Comparison of ENCODE assay signal across 12 cellular contexts in the genomic region with DNA sequence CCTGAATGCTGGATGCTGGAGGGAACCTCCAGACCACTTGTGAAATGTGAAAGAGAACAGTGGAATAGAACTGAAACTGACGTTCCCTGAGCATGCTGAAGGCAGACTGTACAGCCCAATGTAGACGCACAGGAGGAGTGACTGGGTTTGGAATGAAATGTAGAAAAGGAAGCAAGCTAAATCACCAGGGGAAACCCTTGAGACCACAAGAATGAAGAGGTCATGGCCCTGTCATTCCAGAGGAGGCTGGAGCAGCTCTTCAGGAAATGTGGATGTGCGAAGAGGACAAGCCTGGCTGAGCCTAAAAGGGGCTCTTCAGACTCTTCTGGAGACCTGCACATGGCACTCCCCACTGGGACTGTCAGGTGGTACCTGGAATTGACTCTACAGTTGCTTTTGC.
DNase-seq lines count a peak whose midpoint lies in the region; ATAC-seq, FAIRE-seq and TF ChIP-seq lines count a peak whose summit lies in the region.
"Had no signal": no experiment of that assay in that cellular context is flagged by ENCODE, and none has a peak within 500 bp of the region (broad histone marks: within the 10 kb centered on the region; RNA-seq: fewer than 3 reads in every experiment).

No MANE protein-coding gene starts in this region.

- peak; percentile 72 for DNase-seq in H54 (ENCODE audit: insufficient read length, low spot score)
- DNase-seq in SW 1271 (lab: John Stamatoyannopoulos, UW) = peak; percentile 62 to 88
- peak; percentile 40 to 64 for DNase-seq in foreskin keratinocyte
- DNase-seq in cerebellar cortex (ENCODE audit: low spot score) = no peak
- no peak for DNase-seq in stimulated activated CD4-positive, alpha-beta T cell treated with anti-CD3 and anti-CD28 coated beads, Interleukin-4, amount 100 ng/mL, for 4 hours
- no peak for DNase-seq in substantia nigra (lab: John Stamatoyannopoulos, UW)
- no peak for DNase-seq in SKM-1 treated with dmso at 0.1 percent for 144 hours (lab: John Stamatoyannopoulos, UW; ENCODE audit: unreplicated experiment)
- DNase-seq: gastrocnemius medialis, NCI-H69, nucleus accumbens had no signal

- H3K9me3 ChIP-seq in skeletal muscle satellite cell (replicated peaks; ENCODE audit: low read length) = no peaks in the 10 kb centered on the region
- H3K9me3 ChIP-seq: gastrocnemius medialis had no signal

- FAIRE-seq in H54 (lab: Jason Lieb, UNC) = no peak
- FAIRE-seq: TTC549 had no signal

- TF ChIP-seq CTCF in foreskin keratinocyte (conservative IDR thresholded peaks at IDR 0.05) = no peak

- no peak for TF ChIP-seq POLR2A in H54 (IDR thresholded peaks at IDR 0.05; ENCODE audit: low read depth, low read length)

- H3K4me1 ChIP-seq in foreskin keratinocyte = no peaks in the 10 kb centered on the region
- peaks cover 18% of the 10 kb centered on the region for H3K4me1 ChIP-seq in skeletal muscle satellite cell (ENCODE audit: control insufficient read depth, insufficient read depth, low read length)
- H3K4me1 ChIP-seq: gastrocnemius medialis had no signal

- H3K27me3 ChIP-seq in foreskin keratinocyte (no peaks in the 10 kb centered on the region), skeletal muscle satellite cell (ENCODE audit: control insufficient read depth, insufficient read depth, low read length) (peaks cover 5% of the 10 kb centered on the region)
- H3K27me3 ChIP-seq: gastrocnemius medialis had no signal

- H3K4me3 ChIP-seq in skeletal muscle satellite cell (ENCODE audit: low read length) = peak overlapping the region; percentile 63
- H3K4me3 ChIP-seq: gastrocnemius medialis had no signal

- no peak overlapping the region for H3K27ac ChIP-seq in foreskin keratinocyte
- no peak overlapping the region for H3K27ac ChIP-seq in substantia nigra (ENCODE audit: low read depth, low read length, poor library complexity, severe bottlenecking)
- H3K27ac ChIP-seq: gastrocnemius medialis had no signal

- H3K36me3 ChIP-seq in skeletal muscle satellite cell (ENCODE audit: insufficient read depth, low read length) = peaks cover 25% of the 10 kb centered on the region

- H3K9ac ChIP-seq in skeletal muscle satellite cell (ENCODE audit: low read depth, low read length) = peak overlapping the region; percentile 7

- ATAC-seq in foreskin keratinocyte = no peak

- H3K4me2 ChIP-seq in skeletal muscle satellite cell (ENCODE audit: low read length) = peak overlapping the region; percentile 84

Comparison
In these comparisons a context has a peak if more than half of its experiments do, and no peak if none do; other contexts are left out.
1. DNase-seq: peak in H54 (single experiment), SW 1271 (2 of 2) and foreskin keratinocyte (2 of 2); none in cerebellar cortex (single experiment), stimulated activated CD4-positive, alpha-beta T cell treated with anti-CD3 and anti-CD28 coated beads, Interleukin-4, amount 100 ng/mL, for 4 hours (0 of 2), substantia nigra (0 of 49) and SKM-1 treated with dmso at 0.1 percent for 144 hours (single experiment).